Comparison of ENCODE assay signal across 24 cellular contexts in the genomic region with DNA sequence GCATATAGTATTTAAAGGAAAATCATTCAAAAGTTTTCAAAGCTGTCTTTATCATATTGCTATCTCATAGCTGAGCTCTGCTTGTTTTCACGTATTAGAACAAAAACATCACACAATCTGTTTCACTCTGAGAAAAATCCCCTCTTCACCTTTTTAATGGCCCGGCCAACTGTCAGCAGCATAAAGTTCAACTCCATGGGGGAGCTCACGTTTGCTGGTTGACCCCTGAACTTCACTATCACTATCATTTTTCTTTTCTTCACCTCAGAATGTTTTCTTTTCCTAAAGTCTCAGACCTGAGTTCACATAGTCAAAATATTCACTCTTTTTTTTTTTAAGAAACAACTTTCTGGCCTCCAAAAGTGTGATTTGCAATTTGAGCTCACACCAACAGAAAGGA.
"Had no signal": no experiment of that assay in that cellular context is flagged by ENCODE, and none has a peak within 500 bp of the region (broad histone marks: within the 10 kb centered on the region; RNA-seq: fewer than 3 reads in every experiment).

No MANE protein-coding gene starts in this region.

- H3K27ac ChIP-seq: HL-60, KMS-11, RWPE1 had no signal

- H3K9me3 ChIP-seq: SK-N-SH had no signal

- H3K4me3 ChIP-seq: K562 had no signal

- H3K4me1 Mint-ChIP-seq: IgD-negative memory B cell had no signal

- H3K27ac Mint-ChIP-seq: IgD-negative memory B cell had no signal

- H3K4me2 ChIP-seq: KMS-11, SK-N-SH had no signal

- H3K9ac ChIP-seq: KMS-11, SK-N-SH had no signal

- DNase-seq: Kasumi-1; MV-4-11; NCI-H1048; NCI-H1105 treated with DMSO at 0.1 percent for 48 hours; NCI-H1417 treated with DMSO at 0.1 percent for 48 hours; NCI-H146; NCI-H1694 treated with DMSO at 0.1 percent for 48 hours; NCI-H1930; NCI-H2081; NCI-H2107; NCI-H2227 treated with DMSO at 0.1 percent for 48 hours; NCI-H526 treated with DMSO at 0.1 percent for 48 hours; NCI-H748 treated with DMSO at 0.1 percent for 48 hours; NK-92 treated with Interleukin-12 subunit alpha and Interleukin-12 subunit beta, amount 100 ng/mL, for 24 hours; PC-3; SHP77; SK-N-SH; SW 1271 had no signal

- ATAC-seq: K562, Panc1, PC-3 had no signal

- H3K4me3 Mint-ChIP-seq: IgD-negative memory B cell had no signal

- H3K27me3 Mint-ChIP-seq: IgD-negative memory B cell had no signal
